ENCODE assay signal across 25 cellular contexts in genomic region chr1:75812065-75812464, GRCh38. TPM values are rescaled to one million over a fixed set of nuclear protein-coding genes. Genes with fewer than 3 reads are reported as not detected.
"Had no signal": no experiment of that assay in that cellular context is flagged by ENCODE, and none has a peak within 500 bp of the region (broad histone marks: within the 10 kb centered on the region; RNA-seq: fewer than 3 reads in every experiment).

No MANE protein-coding gene starts in this region.

- H3K27me3 Mint-ChIP-seq: activated CD4-positive, alpha-beta T cell treated with anti-CD3 and anti-CD28 coated beads for 36 hours; activated CD4-positive, alpha-beta T cell treated with anti-CD3 and anti-CD28 coated beads, Interleukin-2, amount 10 ng/mL, durations not matched to agents 7 days and 5 days; activated naive CD8-positive, alpha-beta T cell treated with anti-CD3 and anti-CD28 coated beads, Interleukin-2, amount 50 U/mL, for 24 hours; activated T-cell treated with anti-CD3 and anti-CD28 coated beads, Interleukin-2, amount 50 U/mL, for 24 hours had no signal

- H3K36me3 Mint-ChIP-seq: activated naive CD4-positive, alpha-beta T cell treated with anti-CD3 and anti-CD28 coated beads, Interleukin-2, amount 50 U/mL, for 72 hours; WTC11 had no signal

- H3K27ac Mint-ChIP-seq: activated CD4-positive, alpha-beta T cell treated with anti-CD3 and anti-CD28 coated beads for 36 hours; activated CD4-positive, alpha-beta T cell treated with anti-CD3 and anti-CD28 coated beads, Interleukin-2, amount 10 ng/mL, durations not matched to agents 7 days and 5 days; activated CD8-positive, alpha-beta T cell treated with anti-CD3 and anti-CD28 coated beads, Interleukin-2, amount 10 ng/mL, durations not matched to agents 7 days and 5 days; activated naive CD4-positive, alpha-beta T cell treated with anti-CD3 and anti-CD28 coated beads, Interleukin-2, amount 50 U/mL, for 72 hours; activated naive CD8-positive, alpha-beta T cell treated with anti-CD3 and anti-CD28 coated beads, Interleukin-2, amount 50 U/mL, for 24 hours; activated T-cell treated with anti-CD3 and anti-CD28 coated beads, Interleukin-2, amount 50 U/mL, for 24 hours; activated T-helper 2 cell treated with anti-CD3 and anti-CD28 coated beads, Interferon-gamma antibody, Interleukin-2, Interleukin-4, amounts not matched to agents 10 μg/mL and 5 μg/mL and 100 μg/mL, durations not matched to agents 14 hours and 24 hours and 36 hours; T-helper 1 cell treated with Interleukin-12 subunit alpha and Interleukin-12 subunit beta and Interleukin-4 antibody, amounts not matched to agents 30 μg/mL and 1 μg/mL, for 36 hours; T-helper 2 cell treated with Interferon-gamma antibody and Interleukin-4, amounts not matched to agents 5 μg/mL and 100 μg/mL, for 36 hours; WTC11 had no signal

- ATAC-seq: activated CD4-positive, alpha-beta T cell treated with anti-CD3 and anti-CD28 coated beads for 36 hours; activated CD4-positive, CD25-positive, alpha-beta regulatory T cell treated with anti-CD3 and anti-CD28 coated beads, Interleukin-2, amount 50 U/mL, for 24 hours; activated CD8-positive, alpha-beta T cell treated with anti-CD3 and anti-CD28 coated beads, Interleukin-2, amount 10 ng/mL, durations not matched to agents 7 days and 5 days; activated naive CD4-positive, alpha-beta T cell treated with anti-CD3 and anti-CD28 coated beads, Interleukin-2, amount 50 U/mL, for 72 hours; activated naive CD8-positive, alpha-beta T cell treated with anti-CD3 and anti-CD28 coated beads, Interleukin-2, amount 50 U/mL, for 24 hours; Panc1; WTC11 had no signal

- H3K4me1 Mint-ChIP-seq: activated CD4-positive, alpha-beta T cell treated with anti-CD3 and anti-CD28 coated beads for 36 hours; activated CD4-positive, alpha-beta T cell treated with anti-CD3 and anti-CD28 coated beads, Interleukin-2, amount 10 ng/mL, durations not matched to agents 7 days and 5 days; activated naive CD8-positive, alpha-beta T cell treated with anti-CD3 and anti-CD28 coated beads, Interleukin-2, amount 50 U/mL, for 24 hours; WTC11 had no signal

- H3K4me3 Mint-ChIP-seq: activated CD4-positive, alpha-beta T cell treated with anti-CD3 and anti-CD28 coated beads for 36 hours; activated CD4-positive, alpha-beta T cell treated with anti-CD3 and anti-CD28 coated beads, Interleukin-2, amount 10 ng/mL, durations not matched to agents 7 days and 5 days; activated CD8-positive, alpha-beta T cell treated with anti-CD3 and anti-CD28 coated beads, Interleukin-2, amount 10 ng/mL, durations not matched to agents 7 days and 5 days; activated naive CD8-positive, alpha-beta T cell treated with anti-CD3 and anti-CD28 coated beads, Interleukin-2, amount 50 U/mL, for 24 hours; activated T-cell treated with anti-CD3 and anti-CD28 coated beads, Interleukin-2, amount 50 U/mL, for 24 hours; T-helper 1 cell treated with Interleukin-12 subunit alpha and Interleukin-12 subunit beta and Interleukin-4 antibody, amounts not matched to agents 30 μg/mL and 1 μg/mL, for 36 hours; T-helper 2 cell treated with Interferon-gamma antibody and Interleukin-4, amounts not matched to agents 5 μg/mL and 100 μg/mL, for 36 hours; WTC11 had no signal

- H3K4me3 ChIP-seq: K562 had no signal

- H3K9me3 Mint-ChIP-seq: activated CD4-positive, alpha-beta T cell treated with anti-CD3 and anti-CD28 coated beads, Interleukin-2, amount 10 ng/mL, durations not matched to agents 7 days and 5 days; activated naive CD4-positive, alpha-beta T cell treated with anti-CD3 and anti-CD28 coated beads, Interleukin-2, amount 50 U/mL, for 72 hours; activated naive CD8-positive, alpha-beta T cell treated with anti-CD3 and anti-CD28 coated beads, Interleukin-2, amount 50 U/mL, for 24 hours; activated T-cell treated with anti-CD3 and anti-CD28 coated beads, Interleukin-2, amount 50 U/mL, for 24 hours; activated T-helper 2 cell treated with anti-CD3 and anti-CD28 coated beads, Interferon-gamma antibody, Interleukin-2, Interleukin-4, amounts not matched to agents 10 μg/mL and 5 μg/mL and 100 μg/mL, durations not matched to agents 14 hours and 24 hours and 36 hours; T-helper 1 cell treated with Interleukin-12 subunit alpha and Interleukin-12 subunit beta and Interleukin-4 antibody, amounts not matched to agents 30 μg/mL and 1 μg/mL, for 36 hours; T-helper 2 cell treated with Interferon-gamma antibody and Interleukin-4, amounts not matched to agents 5 μg/mL and 100 μg/mL, for 36 hours; WTC11 had no signal

- FAIRE-seq: K562 had no signal

- DNase-seq: activated CD4-positive, alpha-beta T cell treated with anti-CD3 and anti-CD28 coated beads for 36 hours; activated CD4-positive, alpha-beta T cell treated with anti-CD3 and anti-CD28 coated beads, Interleukin-2, amount 10 ng/mL, durations not matched to agents 7 days and 5 days; activated CD4-positive, alpha-beta T cell treated with anti-CD3 and anti-CD28 coated beads, Interleukin-2, amount 50 U/mL, for 48 hours; activated CD8-positive, alpha-beta T cell treated with anti-CD3 and anti-CD28 coated beads, Interleukin-2, amount 10 ng/mL, durations not matched to agents 7 days and 5 days; activated gamma-delta T cell; activated naive CD4-positive, alpha-beta T cell treated with Interleukin-2 at 50 U/mL for 16 hours; activated naive CD8-positive, alpha-beta T cell treated with anti-CD3 and anti-CD28 coated beads, Interleukin-2, amount 50 U/mL, for 24 hours; activated T-cell treated with anti-CD3 and anti-CD28 coated beads, Interleukin-2, amount 50 U/mL, for 24 hours; anterior cingulate cortex; NCI-H1105 treated with DMSO at 0.1 percent for 48 hours; NCI-H1436; NCI-H1694 treated with DMSO at 0.1 percent for 48 hours; NCI-H2029; NCI-H345; NCI-H524 treated with DMSO at 0.1 percent for 48 hours; SHP77 had no signal

RNA-seq across cellular contexts. Expression of gene MSH4, which starts 15.4 kb away (rescaled TPM):
- total RNA-seq: RPMI7951 had no signal
